In genomic region chr10:71502221-71502620, GRCh38 we compare ENCODE assay signal across 18 cellular contexts.
A peak's percentile ranks its signal among the peaks of the same experiment; 100 is the strongest.
DNase-seq lines count a peak whose midpoint lies in the region; TF ChIP-seq lines count a peak whose summit lies in the region.
"Had no signal": no experiment of that assay in that cellular context is flagged by ENCODE, and none has a peak within 500 bp of the region (broad histone marks: within the 10 kb centered on the region; RNA-seq: fewer than 3 reads in every experiment).

No MANE protein-coding gene starts in this region.

- H3K27ac Mint-ChIP-seq in brain, result peak overlapping the region in 3 of 5 experiments; percentile 49 to 66 (median 61)
- peak overlapping the region; percentile 65 for H3K27ac Mint-ChIP-seq in neural crest cell (ENCODE audit: unreplicated experiment)
- H3K27ac Mint-ChIP-seq: B cell; CD8-positive, alpha-beta T cell; HFFc6 had no signal

- TF ChIP-seq CTCF in WERI-Rb-1 (IDR thresholded peaks at IDR 0.05; ENCODE audit: low read depth, low read length) (no peak), brain (conservative IDR thresholded peaks at IDR 0.05) (no peak), neural crest cell (conservative IDR thresholded peaks at IDR 0.05) (no peak)

- no peaks in the 10 kb centered on the region for H3K27me3 ChIP-seq in WERI-Rb-1 (ENCODE audit: insufficient read depth, low read depth, severe bottlenecking)
- H3K27me3 ChIP-seq: BLaER1 treated with 17β-estradiol and CSF1 and Interleukin-3, amounts not matched to agents 10 nM and 100 nM had no signal

- peaks cover 31% of the 10 kb centered on the region for H3K36me3 ChIP-seq in WERI-Rb-1
- H3K36me3 ChIP-seq: BLaER1 treated with 17β-estradiol and CSF1 and Interleukin-3, amounts not matched to agents 10 nM and 100 nM had no signal

- DNase-seq in WERI-Rb-1 (no peak), neural crest cell (ENCODE audit: low read depth, low spot score) (no peak), SKM-1 treated with dmso at 0.1 percent for 144 hours (lab: John Stamatoyannopoulos, UW; ENCODE audit: unreplicated experiment) (no peak), NCI-H774 (lab: John Stamatoyannopoulos, UW) (no peak), NCI-H748 (lab: John Stamatoyannopoulos, UW; ENCODE audit: unreplicated experiment) (no peak)
- DNase-seq: CD8-positive, alpha-beta T cell; COR-L47; DMS 273 treated with DMSO at 0.1 percent for 48 hours; DMS53; DND-41; EL; GM23248; HCEC 1CT; HFFc6 had no signal

- no peaks in the 10 kb centered on the region for H3K9me3 ChIP-seq in WERI-Rb-1 (ENCODE audit: severe bottlenecking)
- H3K9me3 ChIP-seq: BLaER1 treated with 17β-estradiol and CSF1 and Interleukin-3, amounts not matched to agents 10 nM and 100 nM had no signal

- H3K27me3 Mint-ChIP-seq in brain (peaks cover 3% of the 10 kb centered on the region), neural crest cell (ENCODE audit: low read depth) (no peaks in the 10 kb centered on the region)

- H3K9me3 Mint-ChIP-seq in brain, result no peaks in the 10 kb centered on the region
- H3K9me3 Mint-ChIP-seq in neural crest cell, result peaks cover 2% of the 10 kb centered on the region
- H3K9me3 Mint-ChIP-seq: CD8-positive, alpha-beta T cell; HFFc6 had no signal

- H3K4me1 Mint-ChIP-seq in brain, result peaks cover 38% of the 10 kb centered on the region
- peaks cover 8% of the 10 kb centered on the region for H3K4me1 Mint-ChIP-seq in neural crest cell

- peak overlapping the region; percentile 92 for H3K27ac ChIP-seq in WERI-Rb-1
- H3K27ac ChIP-seq: BLaER1 treated with 17β-estradiol and CSF1 and Interleukin-3, amounts not matched to agents 10 nM and 100 nM; GM23248; HL-60 had no signal

- H3K36me3 Mint-ChIP-seq in brain, result no peaks in the 10 kb centered on the region
- H3K36me3 Mint-ChIP-seq in neural crest cell (ENCODE audit: low read depth), result no peaks in the 10 kb centered on the region
- H3K36me3 Mint-ChIP-seq: CD8-positive, alpha-beta T cell had no signal

- H3K4me3 ChIP-seq in WERI-Rb-1 (ENCODE audit: low read depth, low read length), result peak overlapping the region; percentile 4; the same call in 1 of the 2 replicates
- H3K4me3 ChIP-seq: BLaER1 treated with 17β-estradiol and CSF1 and Interleukin-3, amounts not matched to agents 10 nM and 100 nM; GM23248 had no signal

- H3K4me3 Mint-ChIP-seq in brain (no peak overlapping the region), neural crest cell (no peak overlapping the region)
- H3K4me3 Mint-ChIP-seq: B cell; CD8-positive, alpha-beta T cell; HFFc6 had no signal
